In the genomic region with DNA sequence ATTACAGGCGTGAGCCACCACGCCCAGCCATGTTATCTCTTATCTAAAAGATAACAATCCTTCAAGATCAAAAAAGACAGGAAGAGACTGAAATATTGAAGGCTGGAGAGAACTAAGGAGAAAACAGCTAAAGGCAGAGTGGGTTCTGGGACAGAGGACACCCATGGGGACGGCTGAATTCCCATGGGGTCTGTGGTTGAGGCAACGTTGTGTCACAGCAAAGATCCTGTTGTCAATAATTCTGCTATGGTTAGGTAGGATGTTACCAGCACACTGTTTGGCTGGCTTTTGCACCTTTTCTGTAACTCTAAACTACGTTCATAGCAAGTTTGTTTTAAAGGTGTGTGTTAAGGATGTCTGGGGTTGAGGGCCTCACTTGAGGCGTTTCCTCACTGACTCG, we compare ENCODE assay signal across 17 cellular contexts.
DNase-seq lines count a peak whose midpoint lies in the region; ATAC-seq, FAIRE-seq and TF ChIP-seq lines count a peak whose summit lies in the region.
"Had no signal": no experiment of that assay in that cellular context is flagged by ENCODE, and none has a peak within 500 bp of the region (broad histone marks: within the 10 kb centered on the region; RNA-seq: fewer than 3 reads in every experiment).

No MANE protein-coding gene starts in this region.

- H2BK20ac ChIP-seq in H1 (ENCODE audit: low read length): peak overlapping the region; percentile 37; the same call in 1 of the 2 replicates

- H3K9me3 ChIP-seq in DND-41 (ENCODE audit: insufficient read depth, low read length, severe bottlenecking) (no peaks in the 10 kb centered on the region), H1 (ENCODE audit: insufficient read depth in 2 of 2, low read depth in 1 of 2, low read length in 1 of 2) (0 out of 4 replicates have a peak, but pooled peaks cover 0 to 2% of the 10 kb centered on the region in 2 experiments), neural progenitor cell (ENCODE audit: low read depth) (no peaks in the 10 kb centered on the region)
- H3K9me3 ChIP-seq: HAP-1 had no signal

- H3K23ac ChIP-seq in H1 (ENCODE audit: insufficient read length): no peak overlapping the region

- H4K91ac ChIP-seq in H1 (replicated peaks; ENCODE audit: insufficient read length, low read length): peak overlapping the region; percentile 86

- H3K36me3 ChIP-seq in DND-41 (ENCODE audit: insufficient read depth, low read length) (no peaks in the 10 kb centered on the region), H1 (ENCODE audit: control insufficient read depth in 2 of 4, insufficient read depth in 4 of 4, low read length in 3 of 4) (no peaks in the 10 kb centered on the region), neural progenitor cell (no peaks in the 10 kb centered on the region)
- H3K36me3 ChIP-seq: HAP-1 had no signal

- no peaks in the 10 kb centered on the region for H3K23me2 ChIP-seq in H1 (ENCODE audit: low read depth, low read length)

- H3K27ac ChIP-seq in DND-41 (ENCODE audit: low read length): no peak overlapping the region
- no peak overlapping the region for H3K27ac ChIP-seq in H1 (ENCODE audit: low read depth, low read length)
- no peak overlapping the region for H3K27ac ChIP-seq in neural progenitor cell
- H3K27ac ChIP-seq: HL-60 had no signal

- no peak overlapping the region; the same call in 1 of the 2 replicates for H2BK15ac ChIP-seq in H1 (ENCODE audit: low read length)

- H3F3A ChIP-seq in neural progenitor cell (ENCODE audit: low read depth): no peaks in the 10 kb centered on the region

- peak overlapping the region; percentile 6 for H3K4ac ChIP-seq in H1 (replicated peaks; ENCODE audit: insufficient read length, low read depth, low read length)

- no peak overlapping the region for H3K14ac ChIP-seq in H1 (ENCODE audit: insufficient read length)

- H3K9ac ChIP-seq in DND-41 (ENCODE audit: low read depth, low read length): no peak overlapping the region
- H3K9ac ChIP-seq in H1 (replicated peaks in 1 of 4; ENCODE audit: extremely low read depth in 1 of 4, low read depth in 3 of 4, low read length in 3 of 4): no peak overlapping the region
- no peak overlapping the region for H3K9ac ChIP-seq in neural progenitor cell

- peak overlapping the region; percentile 41; the same call in 1 of the 2 replicates for H2BK12ac ChIP-seq in H1 (ENCODE audit: low read depth, low read length)

- H3K27me3 ChIP-seq in DND-41 (ENCODE audit: insufficient read depth, low read length, poor library complexity): no peaks in the 10 kb centered on the region
- no peaks in the 10 kb centered on the region; a peak in 1 of 7 replicates for H3K27me3 ChIP-seq in H1 (replicated peaks in 1 of 4; ENCODE audit: control insufficient read depth in 3 of 4, extremely low read depth in 1 of 4, insufficient read depth in 3 of 4, low read length in 3 of 4)
- no peaks in the 10 kb centered on the region for H3K27me3 ChIP-seq in neural progenitor cell

- H3K4me1 ChIP-seq in DND-41 (ENCODE audit: insufficient read depth, low read length) (peaks cover 9% of the 10 kb centered on the region; the same call in 1 of the 2 replicates), H1 (replicated peaks in 1 of 4; ENCODE audit: control insufficient read depth in 3 of 4, insufficient read depth in 4 of 4, low read length in 3 of 4) (peaks cover 6 to 8% (median 6%) of the 10 kb centered on the region in 4 experiments; a peak in 6 of 7 replicates), neural progenitor cell (peaks cover 9% of the 10 kb centered on the region)

- CTCF ChIA-PET in H1 (lab: Charles Lee; ENCODE audit: partially characterized antibody): no interaction called here

- H4K20me1 ChIP-seq in DND-41 (ENCODE audit: insufficient read depth, low read length): no peaks in the 10 kb centered on the region
- no peaks in the 10 kb centered on the region for H4K20me1 ChIP-seq in H1 (replicated peaks in 1 of 2; ENCODE audit: control insufficient read depth in 1 of 2, insufficient read depth in 2 of 2, low read length in 2 of 2)
- H4K20me1 ChIP-seq in neural progenitor cell (ENCODE audit: low read depth): no peaks in the 10 kb centered on the region

- H2AFZ ChIP-seq in DND-41 (ENCODE audit: low read depth, low read length) (no peak overlapping the region), H1 (ENCODE audit: low read length) (peak overlapping the region; percentile 81; the same call in 1 of the 2 replicates), neural progenitor cell (replicated peaks) (no peak overlapping the region)

- peaks cover 18% of the 10 kb centered on the region for H3K9me3 Mint-ChIP-seq in neural progenitor cell
- H3K9me3 Mint-ChIP-seq: CD8-positive, alpha-beta T cell had no signal

- H2BK5ac ChIP-seq in H1 (ENCODE audit: low read depth, low read length): peak overlapping the region; percentile 12; the same call in 1 of the 2 replicates

- H3K4me3 ChIP-seq in DND-41 (ENCODE audit: low read depth in 1 of 2, low read length in 2 of 2): no peak overlapping the region
- no peak overlapping the region for H3K4me3 ChIP-seq in H1 (ENCODE audit: extremely low read depth in 1 of 4, insufficient read depth in 2 of 4, low read depth in 3 of 4, low read length in 4 of 4)
- no peak overlapping the region for H3K4me3 ChIP-seq in neural progenitor cell
- H3K4me3 ChIP-seq: HAP-1 had no signal

- TF ChIP-seq RAD21 in H1 (IDR thresholded peaks at IDR 0.05 in 1 of 2, conservative IDR thresholded peaks at IDR 0.05 in 1 of 2; ENCODE audit: low read depth in 2 of 2, low read length in 2 of 2): no peak

- 0 out of 2 replicates have a peak overlapping the region, but pooled peaks have one; percentile 42 for H3K18ac ChIP-seq in H1 (ENCODE audit: extremely low read depth, low read length)

- peak overlapping the region; percentile 19 for H3K27ac Mint-ChIP-seq in neural progenitor cell
- H3K27ac Mint-ChIP-seq: CD8-positive, alpha-beta T cell had no signal

- H3K79me2 ChIP-seq in DND-41 (ENCODE audit: insufficient read depth, low read length): no peaks in the 10 kb centered on the region
- no peaks in the 10 kb centered on the region for H3K79me2 ChIP-seq in H1 (ENCODE audit: control insufficient read depth in 1 of 2, insufficient read depth in 2 of 2, low read length in 2 of 2)
- H3K79me2 ChIP-seq in neural progenitor cell (ENCODE audit: low read depth): no peaks in the 10 kb centered on the region

- TF ChIP-seq CTCF in DND-41 (IDR thresholded peaks at IDR 0.05; ENCODE audit: borderline replicate concordance, extremely low read depth, low read length, poor library complexity, severe bottlenecking) (no peak), H1 (IDR thresholded peaks at IDR 0.05; ENCODE audit: control extremely low read depth in 1 of 3, insufficient read depth in 1 of 3, low read depth in 1 of 3, low read length in 3 of 3) (no peak), neural progenitor cell (IDR thresholded peaks at IDR 0.05) (no peak)

- no peak overlapping the region for H3K4me3 Mint-ChIP-seq in neural progenitor cell
- H3K4me3 Mint-ChIP-seq: CD8-positive, alpha-beta T cell had no signal

- 93% methylated on average over 7 of the region's 7 CpGs; no CpG with 5 or more reads in 1 of the 2 experiments for WGBS in H1 (ENCODE audit: extremely low coverage in 1 of 2, insufficient coverage in 1 of 2, insufficient read length in 1 of 2, insufficient replicate concordance in 2 of 2, low coverage in 1 of 2, low lambda C conversion rate in 2 of 2, missing lambda C conversion rate in 1 of 2), 2 experiments

- DNase-seq in DND-41 (peak; percentile 14), H1 (ENCODE audit: low read depth in 1 of 2, low spot score in 2 of 2) (no peak), neural progenitor cell (ENCODE audit: low spot score) (no peak), cortex of kidney (lab: John Stamatoyannopoulos, UW) (no peak), NCI-H2171 (lab: John Stamatoyannopoulos, UW) (no peak)
- DNase-seq in activated CD4-positive, CD25-positive, alpha-beta regulatory T cell treated with anti-CD3 and anti-CD28 coated beads, Interleukin-2, amount 50 U/mL, for 72 hours: no peak
- DNase-seq: ACHN; CD8-positive, alpha-beta T cell; DMS 273 treated with DMSO at 0.1 percent for 48 hours; DMS53 had no signal

- POLR2A ChIA-PET in H1 (lab: Charles Lee; ENCODE audit: partially characterized antibody): no interaction called here

- no peak for FAIRE-seq in H1 (lab: Jason Lieb, UNC)
- FAIRE-seq: A204.1, G401.6, GM12891, GM19239 had no signal

- peak overlapping the region; percentile 18 for H4K5ac ChIP-seq in H1 (ENCODE audit: insufficient read length, low read depth, low read length)

- H3K36me3 Mint-ChIP-seq in neural progenitor cell: peaks cover 7% of the 10 kb centered on the region
- H3K36me3 Mint-ChIP-seq: CD8-positive, alpha-beta T cell had no signal

- peaks cover 11% of the 10 kb centered on the region for H3K27me3 Mint-ChIP-seq in neural progenitor cell (ENCODE audit: insufficient read depth, low read depth)

- H3K79me1 ChIP-seq in H1 (ENCODE audit: low read depth, low read length): no peaks in the 10 kb centered on the region

- no peak for TF ChIP-seq POLR2A in H1 (IDR thresholded peaks at IDR 0.05; ENCODE audit: control extremely low read depth in 1 of 2, low read depth in 2 of 2, low read length in 2 of 2)

- peaks cover 39% of the 10 kb centered on the region for H3K4me1 Mint-ChIP-seq in neural progenitor cell

- H4K8ac ChIP-seq in H1 (ENCODE audit: extremely low read depth, insufficient read depth, low read length): no peak overlapping the region

- no peak for TF ChIP-seq EP300 in H1 (IDR thresholded peaks at IDR 0.05; ENCODE audit: borderline replicate concordance in 1 of 2, low read depth in 2 of 2, low read length in 2 of 2)

- 0 out of 2 replicates have a peak overlapping the region, but pooled peaks have one; percentile 71 for H2AK5ac ChIP-seq in H1 (ENCODE audit: low read depth, low read length)

- ATAC-seq in DND-41 (ENCODE audit: insufficient read depth, low read depth) (no peak), HG02610 (IDR thresholded peaks at IDR 0.05; ENCODE audit: unreplicated experiment) (no peak)
- ATAC-seq: CD8-positive, alpha-beta T cell had no signal

- H3K56ac ChIP-seq in H1 (replicated peaks; ENCODE audit: insufficient read length, low read depth, low read length): no peak overlapping the region

- H2BK120ac ChIP-seq in H1 (replicated peaks; ENCODE audit: low read depth, low read length): peak overlapping the region; percentile 17

- H3K4me2 ChIP-seq in DND-41 (ENCODE audit: insufficient read depth, low read length) (no peak overlapping the region), H1 (ENCODE audit: insufficient read depth in 1 of 2, low read depth in 2 of 2, low read length in 2 of 2) (no peak overlapping the region), neural progenitor cell (no peak overlapping the region)

TF ChIP-seq in H1, 55 proteins besides CTCF, POLR2A, EP300 and RAD21:
- no peak for TF ChIP-seq BCL11A (IDR thresholded peaks at IDR 0.05; ENCODE audit: low read depth in 2 of 2, low read length in 2 of 2)
- no peak for TF ChIP-seq TAF1 (IDR thresholded peaks at IDR 0.05; ENCODE audit: low read depth, low read length)
- TF ChIP-seq GABPA (IDR thresholded peaks at IDR 0.05; ENCODE audit: borderline replicate concordance, insufficient read depth, low read length): no peak
- no peak for TF ChIP-seq ASH2L (IDR thresholded peaks at IDR 0.05; ENCODE audit: low read length)
- no peak for TF ChIP-seq JUND (IDR thresholded peaks at IDR 0.05; ENCODE audit: low read length)
- TF ChIP-seq SP2 (IDR thresholded peaks at IDR 0.05; ENCODE audit: low read length): no peak
- no peak for TF ChIP-seq MAFK (IDR thresholded peaks at IDR 0.05; ENCODE audit: low read depth, low read length)
TF ChIP-seq in H1: peak in this region for 0.
